Comparison of ENCODE assay signal across 25 cellular contexts in the genomic region with DNA sequence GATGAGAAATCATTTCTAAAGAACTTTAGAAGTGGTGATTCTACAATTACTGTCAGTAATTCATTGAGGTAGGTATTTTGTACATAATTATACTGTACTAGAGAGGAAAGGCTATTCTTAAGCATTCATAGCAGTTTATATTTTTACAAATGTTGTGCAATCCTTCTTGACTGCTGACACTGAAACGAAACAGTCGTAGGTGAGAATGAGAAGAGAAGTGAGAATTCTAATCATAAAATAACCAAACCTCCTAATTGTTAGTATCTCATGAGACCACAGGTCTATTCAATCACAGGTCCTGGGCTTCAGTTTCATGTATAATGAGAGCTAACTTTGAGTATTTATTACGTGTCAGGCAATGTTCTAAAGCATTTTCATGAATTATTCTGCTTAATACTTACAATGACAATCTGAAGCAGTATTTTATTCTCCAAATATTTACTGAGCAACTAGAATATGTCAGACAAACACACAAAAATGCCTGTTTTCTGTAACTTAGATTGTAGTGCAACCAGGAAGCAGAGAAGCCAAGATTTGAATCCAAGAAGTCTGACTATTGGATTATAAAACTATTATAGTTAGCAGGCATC.
DNase-seq lines count a peak whose midpoint lies in the region; ATAC-seq, FAIRE-seq and TF ChIP-seq lines count a peak whose summit lies in the region.
"Had no signal": no experiment of that assay in that cellular context is flagged by ENCODE, and none has a peak within 500 bp of the region (broad histone marks: within the 10 kb centered on the region; RNA-seq: fewer than 3 reads in every experiment).

No MANE protein-coding gene starts in this region.

- H3K9ac ChIP-seq in OCI-LY3 (ENCODE audit: low read length), result no peak overlapping the region

- H3K27me3 ChIP-seq in OCI-LY3 (ENCODE audit: low read depth, low read length), result peaks cover 8% of the 10 kb centered on the region; the same call in 1 of the 2 replicates
- no peaks in the 10 kb centered on the region for H3K27me3 ChIP-seq in muscle layer of duodenum (ENCODE audit: low read depth, low read length)
- H3K27me3 ChIP-seq in tibial artery, result no peaks in the 10 kb centered on the region
- H3K27me3 ChIP-seq: colonic mucosa, right atrium auricular region had no signal

- no peaks in the 10 kb centered on the region for H3K36me3 ChIP-seq in OCI-LY3 (replicated peaks; ENCODE audit: low read depth, low read length)
- H3K36me3 ChIP-seq in muscle layer of duodenum (ENCODE audit: control insufficient read depth in 1 of 2, insufficient read depth in 2 of 2, low read length in 2 of 2), result no peaks in the 10 kb centered on the region
- H3K36me3 ChIP-seq in tibial artery, result no peaks in the 10 kb centered on the region
- H3K36me3 ChIP-seq: colonic mucosa, right atrium auricular region had no signal

- no peaks in the 10 kb centered on the region for H3K9me3 ChIP-seq in OCI-LY3 (ENCODE audit: insufficient read depth, low read length)
- H3K9me3 ChIP-seq in muscle layer of duodenum (ENCODE audit: control insufficient read depth in 1 of 2, low read length in 2 of 2), result no peaks in the 10 kb centered on the region
- H3K9me3 ChIP-seq in tibial artery, result no peaks in the 10 kb centered on the region
- H3K9me3 ChIP-seq: colonic mucosa, right atrium auricular region had no signal

- ATAC-seq in HG02885 (IDR thresholded peaks at IDR 0.05; ENCODE audit: poor library complexity, unreplicated experiment), result peak; percentile 73
- ATAC-seq: effector memory CD8-positive, alpha-beta T cell; esophagus mucosa; WTC11 had no signal

- FAIRE-seq in H54 (lab: Jason Lieb, UNC), result no peak
- FAIRE-seq: kidney had no signal

- H4K20me1 ChIP-seq in OCI-LY3 (ENCODE audit: insufficient read depth, low read length), result no peaks in the 10 kb centered on the region

- peak overlapping the region; percentile 60 for H3K4me2 ChIP-seq in OCI-LY3 (ENCODE audit: low read length)

- H2AFZ ChIP-seq in OCI-LY3 (ENCODE audit: low read depth, low read length), result no peak overlapping the region

- TF ChIP-seq POLR2A in H54 (IDR thresholded peaks at IDR 0.05; ENCODE audit: low read depth, low read length), result no peak

- no peaks in the 10 kb centered on the region for H3K79me2 ChIP-seq in OCI-LY3 (ENCODE audit: low read length)

- H3K4me1 ChIP-seq in OCI-LY3 (ENCODE audit: low read length) (peaks cover 20% of the 10 kb centered on the region), muscle layer of duodenum (ENCODE audit: control insufficient read depth in 1 of 2, insufficient read depth in 2 of 2, low read length in 2 of 2) (peaks cover 0 to 58% of the 10 kb centered on the region in 2 donors), tibial artery (peaks cover 0 to 94% (median 49%) of the 10 kb centered on the region in 4 donors)
- H3K4me1 ChIP-seq: colonic mucosa had no signal

- peak overlapping the region; percentile 36 for H3K4me3 ChIP-seq in OCI-LY3 (ENCODE audit: low read length)
- H3K4me3 ChIP-seq in muscle layer of duodenum (ENCODE audit: low read depth in 1 of 2, low read length in 2 of 2), result no peak overlapping the region
- no peak overlapping the region for H3K4me3 ChIP-seq in tibial artery
- H3K4me3 ChIP-seq: colonic mucosa, right atrium auricular region had no signal

- TF ChIP-seq CTCF in OCI-LY3 (IDR thresholded peaks at IDR 0.05; ENCODE audit: low read depth, low read length) (no peak), tibial artery (IDR thresholded peaks at IDR 0.05) (no peak)

- intact Hi-C loops in tibial artery (cut with DNase I; ENCODE audit: low total_unique reads), result no loop called here

- peak overlapping the region; percentile 25; the same call in 1 of the 2 replicates for H3K27ac ChIP-seq in OCI-LY3 (ENCODE audit: low read length)
- peak overlapping the region; percentile 39 for H3K27ac ChIP-seq in muscle layer of duodenum (ENCODE audit: low read length)
- peak overlapping the region; percentile 63 to 65 for H3K27ac ChIP-seq in tibial artery
- H3K27ac ChIP-seq: colonic mucosa had no signal

- DNase-seq in tibial artery (no peak), MV-4-11 (lab: John Stamatoyannopoulos, UW) (no peak), HK-2 (ENCODE audit: unreplicated experiment) (no peak), NAMALWA (ENCODE audit: low spot score) (no peak), H54 (ENCODE audit: insufficient read length, low spot score) (no peak)
- DNase-seq: activated CD4-positive, alpha-beta T cell treated with anti-CD3 and anti-CD28 coated beads, Interleukin-2, amount 50 U/mL, for 4 hours; activated CD8-positive, alpha-beta memory T cell treated with anti-CD3 and anti-CD28 coated beads, Interleukin-2, amount 50 U/mL, for 4 hours; activated naive CD8-positive, alpha-beta T cell treated with anti-CD3 and anti-CD28 coated beads for 36 hours; CD4-positive, alpha-beta T cell; colonic mucosa; DMS 273 treated with DMSO at 0.1 percent for 48 hours; effector memory CD8-positive, alpha-beta T cell; KBM-7; kidney; naive B cell; NCI-H1694; occipital lobe; OCI-M1; stimulated activated CD4-positive, alpha-beta T cell treated with anti-CD3 and anti-CD28 coated beads, Interleukin-15, amount 100 ng/mL, for 24 hours had no signal
